Comparison of ENCODE assay signal across 1 cellular context in the genomic region with DNA sequence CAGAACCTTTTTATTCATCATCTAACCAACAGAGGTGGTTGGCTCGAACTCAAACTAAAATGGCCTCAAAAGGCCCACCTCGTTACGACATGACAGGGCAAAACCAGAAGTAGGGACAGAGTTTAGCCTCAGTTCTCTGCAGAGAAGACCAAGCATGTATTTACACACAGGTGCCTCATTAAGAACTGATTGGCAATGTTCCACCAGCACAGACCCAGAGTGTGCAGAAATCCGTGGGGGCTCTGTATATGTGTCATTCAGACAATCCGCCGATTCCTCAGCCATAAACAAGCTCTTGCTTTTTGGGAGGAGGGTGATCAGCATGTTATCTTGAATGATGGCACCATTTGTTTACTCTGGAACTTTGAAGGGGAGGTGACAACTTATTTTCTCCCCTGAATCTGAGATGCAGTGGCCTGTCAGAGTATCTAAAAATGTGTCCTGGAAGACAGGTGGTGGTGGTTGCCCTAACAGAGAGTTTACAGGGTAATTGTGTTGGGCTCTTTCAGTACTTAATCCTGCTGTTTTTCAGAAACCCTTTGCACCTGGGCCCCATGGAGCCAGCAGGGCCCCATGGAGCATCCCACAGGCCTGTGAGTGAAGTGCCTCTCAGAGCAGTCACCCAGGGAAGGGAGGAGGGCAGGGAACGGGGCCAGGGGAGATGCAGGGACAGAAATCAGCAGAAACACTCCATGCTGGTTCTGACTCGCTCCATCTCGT.
TF ChIP-seq lines count a peak whose summit lies in the region.

No MANE protein-coding gene starts in this region.

TF ChIP-seq in HEK293, 187 proteins besides CTCF, POLR2A, EP300 and RAD21 (continued from another document):
- 0 out of 2 replicates have a peak, but pooled peaks have one; percentile 12 for TF ChIP-seq PRDM10 (tag by site-specific recombination; IDR thresholded peaks at IDR 0.05)
TF ChIP-seq in HEK293: peak in this region for 3.
